Comparison of ENCODE assay signal across 22 cellular contexts in the genomic region with DNA sequence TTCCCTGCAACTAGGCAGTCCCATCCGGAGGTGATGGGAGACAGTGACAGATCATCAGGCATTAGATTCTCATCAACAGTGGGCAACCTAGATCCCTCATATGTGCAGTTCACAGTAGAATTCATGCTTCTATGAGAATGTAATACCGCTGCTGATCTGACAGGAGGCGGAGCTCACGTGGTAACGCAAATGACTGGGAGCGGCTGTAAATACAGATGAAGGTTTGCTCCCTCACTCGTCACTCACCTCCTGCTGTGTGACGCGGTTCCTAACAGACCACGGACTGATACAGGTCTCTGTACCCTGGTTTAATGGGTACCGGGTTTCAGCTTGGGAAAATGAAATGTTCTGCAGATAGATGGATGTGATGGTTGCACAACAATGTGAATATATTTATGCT. TPM values are rescaled to one million over a fixed set of nuclear protein-coding genes. Genes with fewer than 3 reads are reported as not detected.
DNase-seq lines count a peak whose midpoint lies in the region; ATAC-seq, FAIRE-seq and TF ChIP-seq lines count a peak whose summit lies in the region.
"Had no signal": no experiment of that assay in that cellular context is flagged by ENCODE, and none has a peak within 500 bp of the region (broad histone marks: within the 10 kb centered on the region; RNA-seq: fewer than 3 reads in every experiment).

No MANE protein-coding gene starts in this region.

- H4K12ac ChIP-seq in trophoblast cell (ENCODE audit: low read depth, low read length) = no peak overlapping the region

- H2BK5ac ChIP-seq in trophoblast cell (ENCODE audit: low read depth, low read length, poor library complexity) = no peak overlapping the region

- no peak overlapping the region for H3K27ac ChIP-seq in K562 (ENCODE audit: extremely low read depth, low read depth, low read length)
- H3K27ac ChIP-seq in trophoblast cell (ENCODE audit: low read depth, low read length) = no peak overlapping the region
- H3K27ac ChIP-seq: 22Rv1; BLaER1 treated with 17β-estradiol and CSF1 and Interleukin-3, amounts not matched to agents 10 nM and 100 nM had no signal

- DNase-seq in DMS 273 (lab: John Stamatoyannopoulos, UW; ENCODE audit: unreplicated experiment) (peak; percentile 8), DMS 273 treated with DMSO at 0.1 percent for 48 hours (lab: John Stamatoyannopoulos, UW) (no peak), K562 (ENCODE audit: extremely low read depth in 1 of 4, low spot score in 3 of 4) (peak in 1 of 4 experiments; percentile 45), left colon (peak; percentile 42 to 73), trophoblast cell (no peak), SK-N-DZ (ENCODE audit: low spot score) (no peak)
- DNase-seq in activated CD8-positive, alpha-beta T cell treated with anti-CD3 and anti-CD28 coated beads for 36 hours = no peak
- DNase-seq: BE2C; Calu3; CD4-positive, alpha-beta memory T cell; COR-L47; DMS79; GDM1; GOT3; HFFc6 had no signal

- no peaks in the 10 kb centered on the region for H3K27me3 ChIP-seq in K562 (ENCODE audit: control insufficient read depth in 2 of 2, insufficient read depth in 2 of 2, low read length in 2 of 2)
- no peaks in the 10 kb centered on the region for H3K27me3 ChIP-seq in trophoblast cell (ENCODE audit: insufficient read depth, low read length)
- H3K27me3 ChIP-seq: BE2C; BLaER1 treated with 17β-estradiol and CSF1 and Interleukin-3, amounts not matched to agents 10 nM and 100 nM had no signal

- ATAC-seq in K562 (peak; percentile 55; the same call in 2 of the 3 replicates), left colon (peak; percentile 57), GM19463 (IDR thresholded peaks at IDR 0.05; ENCODE audit: unreplicated experiment) (no peak)
- ATAC-seq in activated CD8-positive, alpha-beta T cell treated with anti-CD3 and anti-CD28 coated beads for 36 hours = no peak
- ATAC-seq: GM12878 had no signal

- H3K27me3 Mint-ChIP-seq in activated CD8-positive, alpha-beta T cell treated with anti-CD3 and anti-CD28 coated beads for 36 hours = no peaks in the 10 kb centered on the region

- H3K9ac ChIP-seq in K562 (ENCODE audit: insufficient read depth in 1 of 2, low read depth in 2 of 2, low read length in 2 of 2) = no peak overlapping the region
- H3K9ac ChIP-seq in trophoblast cell (ENCODE audit: low read length) = peak overlapping the region; percentile 75
- H3K9ac ChIP-seq: BLaER1 treated with 17β-estradiol and CSF1 and Interleukin-3, amounts not matched to agents 10 nM and 100 nM had no signal

- 20% methylated on average over 8 of the region's 11 CpGs for WGBS in K562 (ENCODE audit: insufficient coverage, low coverage, missing lambda C conversion rate)
- WGBS in trophoblast cell (ENCODE audit: extremely low coverage, insufficient coverage, insufficient read length) = no CpG with 5 or more reads among the region's 11 CpGs

- no peak overlapping the region for H3K18ac ChIP-seq in trophoblast cell (ENCODE audit: low read length)

- BruUV-seq in K562 (replicated peaks; lab: Mats Ljungman, UMichigan) = no TSS peak

- no peak overlapping the region for H3K4me3 Mint-ChIP-seq in activated CD8-positive, alpha-beta T cell treated with anti-CD3 and anti-CD28 coated beads for 36 hours
- H3K4me3 Mint-ChIP-seq: CD4-positive, alpha-beta memory T cell; HFFc6 had no signal

- TF ChIP-seq CTCF in K562 (IDR thresholded peaks at IDR 0.05 in 2 of 3, conservative IDR thresholded peaks at IDR 0.05 in 1 of 3; ENCODE audit: insufficient read depth in 2 of 3, low read depth in 1 of 3, low read length in 3 of 3) = 0 out of 6 replicates have a peak, but pooled peaks of 1 of the 3 experiments have one; percentile 12
- no peak for TF ChIP-seq CTCF in activated CD8-positive, alpha-beta T cell treated with anti-CD3 and anti-CD28 coated beads for 36 hours (IDR thresholded peaks at IDR 0.05)

- no peak for TF ChIP-seq POLR2A in K562 (conservative IDR thresholded peaks at IDR 0.05)

- peaks cover 5% of the 10 kb centered on the region for H3K4me1 Mint-ChIP-seq in activated CD8-positive, alpha-beta T cell treated with anti-CD3 and anti-CD28 coated beads for 36 hours (ENCODE audit: low read depth)

- no peak overlapping the region for H3K14ac ChIP-seq in trophoblast cell (ENCODE audit: low read length)

- H3K79me2 ChIP-seq in K562 (ENCODE audit: control insufficient read depth, insufficient read depth, low read length) (no peaks in the 10 kb centered on the region), trophoblast cell (ENCODE audit: control insufficient read depth, insufficient read depth, low read length, poor library complexity) (no peaks in the 10 kb centered on the region)

- H4K8ac ChIP-seq in trophoblast cell (ENCODE audit: low read depth, low read length) = no peak overlapping the region

- H3K9me3 ChIP-seq in K562 (replicated peaks; ENCODE audit: control insufficient read depth, insufficient read depth, low read depth, low read length) = no peaks in the 10 kb centered on the region
- peaks cover 5% of the 10 kb centered on the region for H3K9me3 ChIP-seq in trophoblast cell (ENCODE audit: insufficient read depth, low read depth, low read length)
- H3K9me3 ChIP-seq: BE2C had no signal

- no peak overlapping the region for H2AK5ac ChIP-seq in trophoblast cell (ENCODE audit: low read length)

- no peak overlapping the region for H4K91ac ChIP-seq in trophoblast cell (ENCODE audit: low read depth, low read length)

- no peak for TF ChIP-seq RAD21 in K562 (CRISPR knock-in tag; conservative IDR thresholded peaks at IDR 0.05 in 1 of 2, IDR thresholded peaks at IDR 0.05 in 1 of 2)

- H3K4ac ChIP-seq in trophoblast cell (ENCODE audit: low read depth, low read length) = no peak overlapping the region

- H3K9me3 Mint-ChIP-seq in activated CD8-positive, alpha-beta T cell treated with anti-CD3 and anti-CD28 coated beads for 36 hours = peaks cover 5% of the 10 kb centered on the region

- no peaks in the 10 kb centered on the region for H3K9me1 ChIP-seq in K562 (ENCODE audit: control insufficient read depth, insufficient read depth, low read length)

- no peak overlapping the region for H3K4me3 ChIP-seq in K562
- H3K4me3 ChIP-seq in trophoblast cell (ENCODE audit: low read depth, low read length) = no peak overlapping the region
- H3K4me3 ChIP-seq: BLaER1 treated with 17β-estradiol and CSF1 and Interleukin-3, amounts not matched to agents 10 nM and 100 nM; GM12878; HAP-1 had no signal

- H3K36me3 Mint-ChIP-seq in activated CD8-positive, alpha-beta T cell treated with anti-CD3 and anti-CD28 coated beads for 36 hours (ENCODE audit: low read depth) = no peaks in the 10 kb centered on the region

- H3K36me3 ChIP-seq in K562 (ENCODE audit: control insufficient read depth, insufficient read depth, low read length) (no peaks in the 10 kb centered on the region), trophoblast cell (ENCODE audit: control insufficient read depth in 1 of 2, insufficient read depth in 2 of 2, low read length in 2 of 2) (no peaks in the 10 kb centered on the region)
- H3K36me3 ChIP-seq: BE2C, HAP-1 had no signal

- H2BK12ac ChIP-seq in trophoblast cell (ENCODE audit: low read length) = no peak overlapping the region

- H4K20me1 ChIP-seq in K562 (replicated peaks; ENCODE audit: control insufficient read depth, insufficient read depth, low read length) = no peaks in the 10 kb centered on the region

- CTCF ChIA-PET in K562 (lab: Yijun Ruan, JAX; ENCODE audit: low intra/inter-chr PET ratio) = no interaction called here
- CTCF ChIA-PET in activated CD8-positive, alpha-beta T cell treated with anti-CD3 and anti-CD28 coated beads for 36 hours (lab: Charles Lee) = interaction anchor here (1.0 to 2.8 kb wide), 3 partner anchors 36 to 269 kb away, joined by 4 to 7 read pairs (median 7); no protein-coding TSS in a partner anchor

- no peak overlapping the region for H3K23ac ChIP-seq in trophoblast cell (ENCODE audit: low read length)

- H3K27ac Mint-ChIP-seq in activated CD8-positive, alpha-beta T cell treated with anti-CD3 and anti-CD28 coated beads for 36 hours = no peak overlapping the region
- H3K27ac Mint-ChIP-seq: CD4-positive, alpha-beta memory T cell; HFFc6 had no signal

- H3K79me1 ChIP-seq in trophoblast cell (ENCODE audit: low read length) = no peaks in the 10 kb centered on the region

- intact Hi-C loops in K562 (cut with micrococcal nuclease) = loop anchor here (10.0 kb wide), 1 partner anchor 137 kb away; no protein-coding TSS in a partner anchor
- intact Hi-C loops in left colon (cut with DNase I, micrococcal nuclease) = no loop called here
- intact Hi-C loops in activated CD8-positive, alpha-beta T cell treated with anti-CD3 and anti-CD28 coated beads for 36 hours (cut with micrococcal nuclease) = no loop called here

- H2BK120ac ChIP-seq in trophoblast cell (ENCODE audit: insufficient read depth, low read length, poor library complexity) = no peak overlapping the region

- H2AFZ ChIP-seq in K562 (ENCODE audit: low read depth, low read length) = peak overlapping the region; percentile 32; the same call in 1 of the 2 replicates
- no peak overlapping the region for H2AFZ ChIP-seq in trophoblast cell (ENCODE audit: insufficient read depth, low read length, poor library complexity)

- H3K4me1 ChIP-seq in K562 (replicated peaks in 1 of 2; ENCODE audit: control insufficient read depth in 2 of 2, insufficient read depth in 2 of 2, low read length in 2 of 2) (peaks cover 9 to 17% of the 10 kb centered on the region in 2 experiments; a peak in 4 of 5 replicates), trophoblast cell (ENCODE audit: control insufficient read depth in 1 of 2, insufficient read depth in 2 of 2, low read length in 2 of 2) (no peaks in the 10 kb centered on the region)
- H3K4me1 ChIP-seq: BE2C, HAP-1 had no signal

- in situ Hi-C loops in K562 (cut with MboI) = no loop called here

- no peak overlapping the region; the same call in 1 of the 2 replicates for H3K4me2 ChIP-seq in K562 (ENCODE audit: insufficient read depth, low read length)
- H3K4me2 ChIP-seq in trophoblast cell (ENCODE audit: low read length) = no peak overlapping the region
- H3K4me2 ChIP-seq: BLaER1 treated with 17β-estradiol and CSF1 and Interleukin-3, amounts not matched to agents 10 nM and 100 nM had no signal

- no peak for TF ChIP-seq EP300 in K562 (IDR thresholded peaks at IDR 0.05; ENCODE audit: low read length)

- POLR2A ChIA-PET in K562 (lab: Yijun Ruan, JAX) = no interaction called here
- POLR2A ChIA-PET in activated CD8-positive, alpha-beta T cell treated with anti-CD3 and anti-CD28 coated beads for 36 hours (lab: Charles Lee) = no interaction called here

- FAIRE-seq in K562 (lab: Jason Lieb, UNC) = peak; percentile 75
- FAIRE-seq: A204.1, GM12878, H54 had no signal

RNA-seq across cellular contexts. Expression of a gene that starts 47.8 kb away (rescaled TPM):
- total RNA-seq in K562 (2011; cell fraction: chromatin; rRNA removed; ENCODE audit: low replicate concordance) = 3.0 and 3.5 TPM in 2 replicates
- 1.0 and 1.2 TPM in 2 replicates for total RNA-seq in K562 (2011; cell fraction: nucleolus; rRNA removed)
- 1.6 and 1.8 TPM in 2 replicates for total RNA-seq in K562 (2011; cell fraction: nucleoplasm; rRNA removed)
- total RNA-seq in K562 (2014; rRNA removed) (1.5 and 1.6 TPM in 2 replicates), K562 (2014; rRNA removed; fragmentation: Illumina TruSeq; extraction: Trizol) (1.6 TPM in 2 replicates), K562 (2015; rRNA removed; fragmentation: Illumina TruSeq; extraction: Trizol) (1.1 and 1.5 TPM in 2 replicates), K562 (2021) (1.4 TPM in 2 replicates), left colon (10 to 100 TPM; 10.1 to 13.0 TPM)
- polyA plus RNA-seq in K562 (2011; rRNA removed) (2.4 and 5.1 TPM in 2 replicates), K562 (2014; fragmentation: Illumina TruSeq; extraction: Trizol) (1.7 and 1.9 TPM in 2 replicates), K562 (2014; fragmentation: Nextera tagmentation; extraction: Ambion mirVana) (under 1 TPM; 0.20 to 0.35 TPM), K562 (2014; rRNA removed) (1.2 and 1.3 TPM in 2 replicates)
- 1.4 and 4.7 TPM in 2 replicates for polyA plus RNA-seq in K562 (2011; cell fraction: cytosol; rRNA removed)
- polyA plus RNA-seq in K562 (2011; cell fraction: nucleus; rRNA removed) = 1.9 and 3.7 TPM in 2 replicates
- polyA plus RNA-seq in K562 (2012) = 0.98 and 1.3 TPM in 2 replicates
- 4.9 and 17.9 TPM in 2 replicates for polyA minus RNA-seq in K562 (2011; rRNA and poly(A)+ RNA removed)
- polyA minus RNA-seq in K562 (2011; cell fraction: cytosol; rRNA and poly(A)+ RNA removed) = 2.7 and 6.6 TPM in 2 replicates
- polyA minus RNA-seq in K562 (2011; cell fraction: nucleus; rRNA and poly(A)+ RNA removed) = 0.94 and 4.3 TPM in 2 replicates
- polyA plus RNA-seq in trophoblast cell (2013) = 0.75 and 1.3 TPM in 2 replicates
- 0.31 and 0.59 TPM in 2 replicates for polyA plus RNA-seq in SK-N-DZ (2014; cell fraction: cytosol; rRNA removed)
- polyA plus RNA-seq in SK-N-DZ (2014; cell fraction: nucleus; rRNA removed) = 0.21 and 0.35 TPM in 2 replicates
- total RNA-seq in activated CD8-positive, alpha-beta T cell treated with anti-CD3 and anti-CD28 coated beads for 36 hours = 1 to 10 TPM; 4.1 to 4.7 TPM

Comparison
In these comparisons a context has a peak if more than half of its experiments do, and no peak if none do; other contexts are left out.
1. DNase-seq: peak in DMS 273 (single experiment) and left colon (2 of 2); none in DMS 273 treated with DMSO at 0.1 percent for 48 hours (single experiment), trophoblast cell (0 of 2), SK-N-DZ (single experiment) and activated CD8-positive, alpha-beta T cell treated with anti-CD3 and anti-CD28 coated beads for 36 hours (single experiment).
2. ATAC-seq: peak in K562 (single experiment) and left colon (single experiment); none in activated CD8-positive, alpha-beta T cell treated with anti-CD3 and anti-CD28 coated beads for 36 hours (single experiment) and GM19463 (single experiment).